16 cellular contexts compared by ENCODE assay signal in genomic region chr3:116046350-116046749, GRCh38.
"Had no signal": no experiment of that assay in that cellular context is flagged by ENCODE, and none has a peak within 500 bp of the region (broad histone marks: within the 10 kb centered on the region; RNA-seq: fewer than 3 reads in every experiment).

No MANE protein-coding gene starts in this region.

- ATAC-seq: activated CD4-positive, CD25-positive, alpha-beta regulatory T cell treated with anti-CD3 and anti-CD28 coated beads, Interleukin-2, amount 50 U/mL, for 24 hours; gastrocnemius medialis; heart right ventricle; left colon; lower lobe of right lung; stimulated activated memory B cell treated with anti-CD40 and anti-IgM and Interleukin-4, amounts not matched to agents 10 μg/mL and 1 μg/mL and 100 μg/mL, for 72 hours had no signal

- H3K9me3 Mint-ChIP-seq: endodermal cell; stimulated activated memory B cell treated with anti-CD40 and anti-IgM and Interleukin-4, amounts not matched to agents 10 μg/mL and 1 μg/mL and 100 μg/mL, for 72 hours had no signal

- H3K9ac ChIP-seq: parathyroid adenoma had no signal

- H3K36me3 ChIP-seq: breast epithelium, gastrocnemius medialis, heart right ventricle, lower lobe of right lung had no signal

- H3K79me2 ChIP-seq: parathyroid adenoma had no signal

- H3K4me3 Mint-ChIP-seq: endodermal cell; stimulated activated memory B cell treated with anti-CD40 and anti-IgM and Interleukin-4, amounts not matched to agents 10 μg/mL and 1 μg/mL and 100 μg/mL, for 72 hours had no signal

- H2AFZ ChIP-seq: parathyroid adenoma had no signal

- H3K4me1 Mint-ChIP-seq: stimulated activated memory B cell treated with anti-CD40 and anti-IgM and Interleukin-4, amounts not matched to agents 10 μg/mL and 1 μg/mL and 100 μg/mL, for 72 hours had no signal

- H3K27me3 ChIP-seq: breast epithelium, dorsolateral prefrontal cortex, gastrocnemius medialis, heart right ventricle had no signal

- H3K27ac Mint-ChIP-seq: endodermal cell; stimulated activated memory B cell treated with anti-CD40 and anti-IgM and Interleukin-4, amounts not matched to agents 10 μg/mL and 1 μg/mL and 100 μg/mL, for 72 hours had no signal

- H3K27ac ChIP-seq: breast epithelium, gastrocnemius medialis, heart right ventricle, lower lobe of right lung, parathyroid adenoma had no signal

- H3K4me3 ChIP-seq: breast epithelium, dorsolateral prefrontal cortex, gastrocnemius medialis, heart right ventricle, lower lobe of right lung had no signal

- H3K9me3 ChIP-seq: breast epithelium, gastrocnemius medialis, heart right ventricle, lower lobe of right lung had no signal

- DNase-seq: activated naive CD4-positive, alpha-beta T cell; anterior cingulate cortex; endodermal cell; erythroblast; gastrocnemius medialis; heart right ventricle; left colon; lower lobe of right lung; stimulated activated CD4-positive, alpha-beta T cell treated with anti-CD3 and anti-CD28 coated beads, Interleukin-12 subunit alpha, Interleukin-12 subunit beta, amount 100 ng/mL, for 4 hours; stimulated activated CD4-positive, alpha-beta T cell treated with anti-CD3 and anti-CD28 coated beads, Interleukin-2, amount 100 ng/mL, for 24 hours; T-helper 9 cell had no signal

- H3K36me3 Mint-ChIP-seq: stimulated activated memory B cell treated with anti-CD40 and anti-IgM and Interleukin-4, amounts not matched to agents 10 μg/mL and 1 μg/mL and 100 μg/mL, for 72 hours had no signal
